3 cellular contexts compared by ENCODE assay signal in genomic region chr7:108669958-108670357, GRCh38.
"Had no signal": no experiment of that assay in that cellular context is flagged by ENCODE, and none has a peak within 500 bp of the region (broad histone marks: within the 10 kb centered on the region; RNA-seq: fewer than 3 reads in every experiment).

No MANE protein-coding gene starts in this region.

- H3K4me3 ChIP-seq: GM12878 had no signal

- DNase-seq: GDM1, GF-D8 had no signal

- ATAC-seq: GM12878 had no signal
